Comparison of ENCODE assay signal across 8 cellular contexts in genomic region chr20:17680836-17681740, GRCh38. TPM values are rescaled to one million over a fixed set of nuclear protein-coding genes. Genes with fewer than 3 reads are reported as not detected.
A peak's percentile ranks its signal among the peaks of the same experiment; 100 is the strongest.
DNase-seq lines count a peak whose midpoint lies in the region; ATAC-seq and TF ChIP-seq lines count a peak whose summit lies in the region.

No MANE protein-coding gene starts in this region.

- peaks cover under 1% of the 10 kb centered on the region; the same call in 1 of the 3 replicates for H3K9me3 Mint-ChIP-seq in GM23338

- peaks cover 6% of the 10 kb centered on the region for H3K27me3 Mint-ChIP-seq in GM23338 (ENCODE audit: insufficient read depth, low read depth, poor library complexity)

- no peak overlapping the region for H3K27ac ChIP-seq in GM23338 (ENCODE audit: low read depth)

- H3K4me3 ChIP-seq in GM23338 (peak overlapping the region; percentile 83), Loucy (ENCODE audit: low read length, poor library complexity, severe bottlenecking) (peak overlapping the region; percentile 98), astrocyte of the cerebellum (ENCODE audit: low read depth, low read length) (peak overlapping the region; percentile 58), retinal pigment epithelial cell (ENCODE audit: low read length) (peak overlapping the region; percentile 67)

- no peaks in the 10 kb centered on the region for H3K9me3 ChIP-seq in Loucy (ENCODE audit: insufficient read depth, low read depth, low read length)

- H3K79me2 ChIP-seq in GM23338 (replicated peaks; ENCODE audit: insufficient read depth): peaks cover 48% of the 10 kb centered on the region
- peaks cover 49% of the 10 kb centered on the region for H3K79me2 ChIP-seq in Loucy (ENCODE audit: insufficient read depth, low read length)

- H3K4me1 ChIP-seq in GM23338 (ENCODE audit: insufficient read depth) (peaks cover 24% of the 10 kb centered on the region), Loucy (ENCODE audit: insufficient read depth, low read length, poor library complexity, severe bottlenecking) (peaks cover 35% of the 10 kb centered on the region)

- H2AFZ ChIP-seq in GM23338 (no peak overlapping the region), Loucy (ENCODE audit: low read length) (peak overlapping the region; percentile 63; the same call in 1 of the 2 replicates)

- H3K4me1 Mint-ChIP-seq in GM23338: peaks cover 33% of the 10 kb centered on the region

- no peaks in the 10 kb centered on the region for H3K9me2 ChIP-seq in GM23338 (ENCODE audit: insufficient read depth)
- no peaks in the 10 kb centered on the region for H3K9me2 ChIP-seq in Loucy (replicated peaks; ENCODE audit: low read depth, low read length)

- 0 out of 2 replicates have a peak, but pooled peaks cover 4% of the 10 kb centered on the region for H3F3A ChIP-seq in GM23338 (replicated peaks; ENCODE audit: low read depth)
- H3F3A ChIP-seq in Loucy (ENCODE audit: low read depth): no peaks in the 10 kb centered on the region

- peak overlapping the region; percentile 80; the same call in 1 of the 2 replicates for H3K27ac Mint-ChIP-seq in GM23338

- ATAC-seq in GM23338: peak; percentile 20

- DNase-seq in GDM1 (lab: John Stamatoyannopoulos, UW) (peak; percentile 65), GM23338 (ENCODE audit: low spot score) (peak; percentile 82), T1000 (lab: John Stamatoyannopoulos, UW) (peak; percentile 53), astrocyte of the cerebellum (ENCODE audit: low read depth) (no peak), hippocampal formation (lab: John Stamatoyannopoulos, UW) (peak; percentile 61 to 75), retinal pigment epithelial cell (ENCODE audit: low read depth) (no peak), NCI-H1694 treated with DMSO at 0.1 percent for 48 hours (lab: John Stamatoyannopoulos, UW) (no peak)

- peaks cover 35% of the 10 kb centered on the region for H3K36me3 Mint-ChIP-seq in GM23338 (ENCODE audit: low read depth)

- H3K27me3 ChIP-seq in GM23338 (ENCODE audit: insufficient read depth) (no peaks in the 10 kb centered on the region), Loucy (ENCODE audit: insufficient read depth, low read length, poor library complexity, severe bottlenecking) (no peaks in the 10 kb centered on the region)

- H3K4me2 ChIP-seq in GM23338: peak overlapping the region; percentile 98
- H3K4me2 ChIP-seq in Loucy (ENCODE audit: low read depth, low read length, poor library complexity, severe bottlenecking): peak overlapping the region; percentile 89

- H3K9ac ChIP-seq in Loucy (ENCODE audit: low read depth, low read length, poor library complexity, severe bottlenecking): peak overlapping the region; percentile 82

- in situ Hi-C loops in astrocyte of the cerebellum (cut with HindIII; ENCODE audit: low sequenced_read_pairs): no loop called here

- H4K20me1 ChIP-seq in GM23338 (replicated peaks; ENCODE audit: insufficient read depth): peaks cover 42% of the 10 kb centered on the region
- H4K20me1 ChIP-seq in Loucy (ENCODE audit: insufficient read depth, low read length, poor library complexity, severe bottlenecking): peaks cover 42% of the 10 kb centered on the region

- peak in 1 of 2 experiments; percentile 66; a peak in 2 of 4 replicates for TF ChIP-seq CTCF in GM23338 (conservative IDR thresholded peaks at IDR 0.05; ENCODE audit: low read depth in 2 of 2)
- TF ChIP-seq CTCF in Loucy (conservative IDR thresholded peaks at IDR 0.05; ENCODE audit: low read length): peak; percentile 23; the same call in 1 of the 2 replicates
- TF ChIP-seq CTCF in astrocyte of the cerebellum (IDR thresholded peaks at IDR 0.05; ENCODE audit: low read depth, low read length, missing control alignments): peak; percentile 51
- peak; percentile 56 for TF ChIP-seq CTCF in retinal pigment epithelial cell (conservative IDR thresholded peaks at IDR 0.05; ENCODE audit: low read depth, low read length)

- 0 out of 2 replicates have a peak, but pooled peaks cover 5% of the 10 kb centered on the region for H3K36me3 ChIP-seq in GM23338 (ENCODE audit: insufficient read depth)
- peaks cover 13% of the 10 kb centered on the region; the same call in 1 of the 2 replicates for H3K36me3 ChIP-seq in Loucy (ENCODE audit: insufficient read depth, low read length)

- peak overlapping the region; percentile 86 for H3K4me3 Mint-ChIP-seq in GM23338

TF ChIP-seq in GM23338, 12 proteins besides CTCF, POLR2A, EP300 and RAD21:
- TF ChIP-seq, protein P1, sequence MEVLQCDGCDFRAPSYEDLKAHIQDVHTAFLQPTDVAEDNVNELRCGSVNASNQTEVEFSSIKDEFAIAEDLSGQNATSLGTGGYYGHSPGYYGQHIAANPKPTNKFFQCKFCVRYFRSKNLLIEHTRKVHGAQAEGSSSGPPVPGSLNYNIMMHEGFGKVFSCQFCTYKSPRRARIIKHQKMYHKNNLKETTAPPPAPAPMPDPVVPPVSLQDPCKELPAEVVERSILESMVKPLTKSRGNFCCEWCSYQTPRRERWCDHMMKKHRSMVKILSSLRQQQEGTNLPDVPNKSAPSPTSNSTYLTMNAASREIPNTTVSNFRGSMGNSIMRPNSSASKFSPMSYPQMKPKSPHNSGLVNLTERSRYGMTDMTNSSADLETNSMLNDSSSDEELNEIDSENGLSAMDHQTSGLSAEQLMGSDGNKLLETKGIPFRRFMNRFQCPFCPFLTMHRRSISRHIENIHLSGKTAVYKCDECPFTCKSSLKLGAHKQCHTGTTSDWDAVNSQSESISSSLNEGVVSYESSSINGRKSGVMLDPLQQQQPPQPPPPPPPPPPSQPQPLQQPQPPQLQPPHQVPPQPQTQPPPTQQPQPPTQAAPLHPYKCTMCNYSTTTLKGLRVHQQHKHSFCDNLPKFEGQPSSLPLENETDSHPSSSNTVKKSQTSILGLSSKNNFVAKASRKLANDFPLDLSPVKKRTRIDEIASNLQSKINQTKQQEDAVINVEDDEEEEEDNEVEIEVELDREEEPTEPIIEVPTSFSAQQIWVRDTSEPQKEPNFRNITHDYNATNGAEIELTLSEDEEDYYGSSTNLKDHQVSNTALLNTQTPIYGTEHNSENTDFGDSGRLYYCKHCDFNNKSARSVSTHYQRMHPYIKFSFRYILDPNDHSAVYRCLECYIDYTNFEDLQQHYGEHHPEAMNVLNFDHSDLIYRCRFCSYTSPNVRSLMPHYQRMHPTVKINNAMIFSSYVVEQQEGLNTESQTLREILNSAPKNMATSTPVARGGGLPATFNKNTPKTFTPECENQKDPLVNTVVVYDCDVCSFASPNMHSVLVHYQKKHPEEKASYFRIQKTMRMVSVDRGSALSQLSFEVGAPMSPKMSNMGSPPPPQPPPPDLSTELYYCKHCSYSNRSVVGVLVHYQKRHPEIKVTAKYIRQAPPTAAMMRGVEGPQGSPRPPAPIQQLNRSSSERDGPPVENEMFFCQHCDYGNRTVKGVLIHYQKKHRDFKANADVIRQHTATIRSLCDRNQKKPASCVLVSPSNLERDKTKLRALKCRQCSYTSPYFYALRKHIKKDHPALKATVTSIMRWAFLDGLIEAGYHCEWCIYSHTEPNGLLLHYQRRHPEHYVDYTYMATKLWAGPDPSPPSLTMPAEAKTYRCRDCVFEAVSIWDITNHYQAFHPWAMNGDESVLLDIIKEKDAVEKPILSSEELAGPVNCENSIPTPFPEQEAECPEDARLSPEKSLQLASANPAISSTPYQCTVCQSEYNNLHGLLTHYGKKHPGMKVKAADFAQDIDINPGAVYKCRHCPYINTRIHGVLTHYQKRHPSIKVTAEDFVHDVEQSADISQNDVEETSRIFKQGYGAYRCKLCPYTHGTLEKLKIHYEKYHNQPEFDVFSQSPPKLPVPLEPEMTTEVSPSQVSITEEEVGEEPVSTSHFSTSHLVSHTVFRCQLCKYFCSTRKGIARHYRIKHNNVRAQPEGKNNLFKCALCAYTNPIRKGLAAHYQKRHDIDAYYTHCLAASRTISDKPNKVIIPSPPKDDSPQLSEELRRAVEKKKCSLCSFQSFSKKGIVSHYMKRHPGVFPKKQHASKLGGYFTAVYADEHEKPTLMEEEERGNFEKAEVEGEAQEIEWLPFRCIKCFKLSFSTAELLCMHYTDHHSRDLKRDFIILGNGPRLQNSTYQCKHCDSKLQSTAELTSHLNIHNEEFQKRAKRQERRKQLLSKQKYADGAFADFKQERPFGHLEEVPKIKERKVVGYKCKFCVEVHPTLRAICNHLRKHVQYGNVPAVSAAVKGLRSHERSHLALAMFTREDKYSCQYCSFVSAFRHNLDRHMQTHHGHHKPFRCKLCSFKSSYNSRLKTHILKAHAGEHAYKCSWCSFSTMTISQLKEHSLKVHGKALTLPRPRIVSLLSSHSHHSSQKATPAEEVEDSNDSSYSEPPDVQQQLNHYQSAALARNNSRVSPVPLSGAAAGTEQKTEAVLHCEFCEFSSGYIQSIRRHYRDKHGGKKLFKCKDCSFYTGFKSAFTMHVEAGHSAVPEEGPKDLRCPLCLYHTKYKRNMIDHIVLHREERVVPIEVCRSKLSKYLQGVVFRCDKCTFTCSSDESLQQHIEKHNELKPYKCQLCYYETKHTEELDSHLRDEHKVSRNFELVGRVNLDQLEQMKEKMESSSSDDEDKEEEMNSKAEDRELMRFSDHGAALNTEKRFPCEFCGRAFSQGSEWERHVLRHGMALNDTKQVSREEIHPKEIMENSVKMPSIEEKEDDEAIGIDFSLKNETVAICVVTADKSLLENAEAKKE (CRISPR knock-in tag; IDR thresholded peaks at IDR 0.05): no peak
- TF ChIP-seq STAT1 (IDR thresholded peaks at IDR 0.05; ENCODE audit: unreplicated experiment): no peak
- peak; percentile 60; the same call in 1 of the 2 replicates for TF ChIP-seq CREB1 (CRISPR knock-in tag; IDR thresholded peaks at IDR 0.05; ENCODE audit: low read depth)
- no peak for TF ChIP-seq ZNF114 (CRISPR knock-in tag; IDR thresholded peaks at IDR 0.05)
TF ChIP-seq in GM23338: peak in this region for 1.

RNA-seq across cellular contexts. Expression of gene RRBP1, which starts 1.0 kb away (rescaled TPM):
- total RNA-seq in GM23338 (2014; rRNA removed; shearing (Covaris generic)): 105 and 109 TPM in 2 replicates
- 113 and 125 TPM in 2 replicates for polyA plus RNA-seq in GM23338 (2016; fragmentation: Nextera tagmentation; extraction: Ambion mirVana)

RNA-seq across cellular contexts. Expression of gene BANF2, which starts 18.7 kb away (rescaled TPM):
- not detected in 2 replicates for total RNA-seq in GM23338 (2014; rRNA removed; shearing (Covaris generic))
- polyA plus RNA-seq in GM23338 (2016; fragmentation: Nextera tagmentation; extraction: Ambion mirVana): not detected in 2 replicates

Comparison
In these comparisons a context has a peak if more than half of its experiments do, and no peak if none do; other contexts are left out.
1. DNase-seq: peak in GDM1 (single experiment), GM23338 (single experiment), T1000 (single experiment) and hippocampal formation (2 of 2); none in astrocyte of the cerebellum (single experiment), retinal pigment epithelial cell (single experiment) and NCI-H1694 treated with DMSO at 0.1 percent for 48 hours (single experiment).
2. Peak in every context shown above with its lines, with median percentiles within 50 percentile points of each other: H3K4me3 ChIP-seq.